ENCODE assay signal across 1 cellular context in genomic region chr2:109560265-109560664, GRCh38.
TF ChIP-seq lines count a peak whose summit lies in the region.

No MANE protein-coding gene starts in this region.

TF ChIP-seq in IMR-90, 13 proteins besides CTCF, POLR2A, EP300 and RAD21:
- no peak for TF ChIP-seq FOS (IDR thresholded peaks at IDR 0.05; ENCODE audit: low read depth, low read length)
- TF ChIP-seq CEBPB (IDR thresholded peaks at IDR 0.05; ENCODE audit: low read depth, low read length) = no peak
- TF ChIP-seq, protein P1, sequence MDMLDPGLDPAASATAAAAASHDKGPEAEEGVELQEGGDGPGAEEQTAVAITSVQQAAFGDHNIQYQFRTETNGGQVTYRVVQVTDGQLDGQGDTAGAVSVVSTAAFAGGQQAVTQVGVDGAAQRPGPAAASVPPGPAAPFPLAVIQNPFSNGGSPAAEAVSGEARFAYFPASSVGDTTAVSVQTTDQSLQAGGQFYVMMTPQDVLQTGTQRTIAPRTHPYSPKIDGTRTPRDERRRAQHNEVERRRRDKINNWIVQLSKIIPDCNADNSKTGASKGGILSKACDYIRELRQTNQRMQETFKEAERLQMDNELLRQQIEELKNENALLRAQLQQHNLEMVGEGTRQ (IDR thresholded peaks at IDR 0.05; ENCODE audit: low read depth, low read length) = no peak
- TF ChIP-seq ELK1 (IDR thresholded peaks at IDR 0.05; ENCODE audit: borderline replicate concordance, low read depth, low read length) = no peak
- no peak for TF ChIP-seq MAZ (IDR thresholded peaks at IDR 0.05; ENCODE audit: borderline replicate concordance, low read depth, low read length)
- no peak for TF ChIP-seq CHD1 (IDR thresholded peaks at IDR 0.05; ENCODE audit: low read depth, low read length)
- TF ChIP-seq RFX5 (IDR thresholded peaks at IDR 0.05; ENCODE audit: low read depth, low read length) = no peak
- no peak for TF ChIP-seq MXI1 (IDR thresholded peaks at IDR 0.05; ENCODE audit: borderline replicate concordance, low read depth, low read length)
- TF ChIP-seq MAFK (IDR thresholded peaks at IDR 0.05; ENCODE audit: low read depth, low read length) = no peak
- no peak for TF ChIP-seq RCOR1 (IDR thresholded peaks at IDR 0.05; ENCODE audit: insufficient replicate concordance, low read length)
- no peak for TF ChIP-seq SMC3 (IDR thresholded peaks at IDR 0.05; ENCODE audit: low read depth, low read length)
